Comparison of ENCODE assay signal across 1 cellular context in the genomic region with DNA sequence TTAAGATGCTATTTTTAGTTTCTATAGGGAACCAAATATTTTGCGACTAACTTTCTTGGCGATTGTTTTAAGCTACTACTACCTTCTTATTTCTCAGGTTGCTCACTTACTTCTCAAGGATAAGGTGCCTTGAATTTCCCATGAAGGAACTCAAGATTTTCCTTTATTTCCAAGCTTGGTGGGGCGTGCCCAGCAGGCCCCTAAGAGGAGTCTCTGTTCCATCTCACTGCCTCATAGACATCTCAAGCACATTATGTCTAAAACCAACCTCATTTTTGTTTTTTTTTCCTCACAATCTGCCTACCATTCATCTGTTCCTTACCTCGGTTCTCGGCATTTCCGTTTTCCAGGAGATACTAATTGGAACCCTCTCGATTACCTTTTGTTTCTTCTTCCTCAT.
TF ChIP-seq lines count a peak whose summit lies in the region.

No MANE protein-coding gene starts in this region.

TF ChIP-seq in H1, 55 proteins besides CTCF, POLR2A, EP300 and RAD21 (continued from another document):
- TF ChIP-seq, protein P1, sequence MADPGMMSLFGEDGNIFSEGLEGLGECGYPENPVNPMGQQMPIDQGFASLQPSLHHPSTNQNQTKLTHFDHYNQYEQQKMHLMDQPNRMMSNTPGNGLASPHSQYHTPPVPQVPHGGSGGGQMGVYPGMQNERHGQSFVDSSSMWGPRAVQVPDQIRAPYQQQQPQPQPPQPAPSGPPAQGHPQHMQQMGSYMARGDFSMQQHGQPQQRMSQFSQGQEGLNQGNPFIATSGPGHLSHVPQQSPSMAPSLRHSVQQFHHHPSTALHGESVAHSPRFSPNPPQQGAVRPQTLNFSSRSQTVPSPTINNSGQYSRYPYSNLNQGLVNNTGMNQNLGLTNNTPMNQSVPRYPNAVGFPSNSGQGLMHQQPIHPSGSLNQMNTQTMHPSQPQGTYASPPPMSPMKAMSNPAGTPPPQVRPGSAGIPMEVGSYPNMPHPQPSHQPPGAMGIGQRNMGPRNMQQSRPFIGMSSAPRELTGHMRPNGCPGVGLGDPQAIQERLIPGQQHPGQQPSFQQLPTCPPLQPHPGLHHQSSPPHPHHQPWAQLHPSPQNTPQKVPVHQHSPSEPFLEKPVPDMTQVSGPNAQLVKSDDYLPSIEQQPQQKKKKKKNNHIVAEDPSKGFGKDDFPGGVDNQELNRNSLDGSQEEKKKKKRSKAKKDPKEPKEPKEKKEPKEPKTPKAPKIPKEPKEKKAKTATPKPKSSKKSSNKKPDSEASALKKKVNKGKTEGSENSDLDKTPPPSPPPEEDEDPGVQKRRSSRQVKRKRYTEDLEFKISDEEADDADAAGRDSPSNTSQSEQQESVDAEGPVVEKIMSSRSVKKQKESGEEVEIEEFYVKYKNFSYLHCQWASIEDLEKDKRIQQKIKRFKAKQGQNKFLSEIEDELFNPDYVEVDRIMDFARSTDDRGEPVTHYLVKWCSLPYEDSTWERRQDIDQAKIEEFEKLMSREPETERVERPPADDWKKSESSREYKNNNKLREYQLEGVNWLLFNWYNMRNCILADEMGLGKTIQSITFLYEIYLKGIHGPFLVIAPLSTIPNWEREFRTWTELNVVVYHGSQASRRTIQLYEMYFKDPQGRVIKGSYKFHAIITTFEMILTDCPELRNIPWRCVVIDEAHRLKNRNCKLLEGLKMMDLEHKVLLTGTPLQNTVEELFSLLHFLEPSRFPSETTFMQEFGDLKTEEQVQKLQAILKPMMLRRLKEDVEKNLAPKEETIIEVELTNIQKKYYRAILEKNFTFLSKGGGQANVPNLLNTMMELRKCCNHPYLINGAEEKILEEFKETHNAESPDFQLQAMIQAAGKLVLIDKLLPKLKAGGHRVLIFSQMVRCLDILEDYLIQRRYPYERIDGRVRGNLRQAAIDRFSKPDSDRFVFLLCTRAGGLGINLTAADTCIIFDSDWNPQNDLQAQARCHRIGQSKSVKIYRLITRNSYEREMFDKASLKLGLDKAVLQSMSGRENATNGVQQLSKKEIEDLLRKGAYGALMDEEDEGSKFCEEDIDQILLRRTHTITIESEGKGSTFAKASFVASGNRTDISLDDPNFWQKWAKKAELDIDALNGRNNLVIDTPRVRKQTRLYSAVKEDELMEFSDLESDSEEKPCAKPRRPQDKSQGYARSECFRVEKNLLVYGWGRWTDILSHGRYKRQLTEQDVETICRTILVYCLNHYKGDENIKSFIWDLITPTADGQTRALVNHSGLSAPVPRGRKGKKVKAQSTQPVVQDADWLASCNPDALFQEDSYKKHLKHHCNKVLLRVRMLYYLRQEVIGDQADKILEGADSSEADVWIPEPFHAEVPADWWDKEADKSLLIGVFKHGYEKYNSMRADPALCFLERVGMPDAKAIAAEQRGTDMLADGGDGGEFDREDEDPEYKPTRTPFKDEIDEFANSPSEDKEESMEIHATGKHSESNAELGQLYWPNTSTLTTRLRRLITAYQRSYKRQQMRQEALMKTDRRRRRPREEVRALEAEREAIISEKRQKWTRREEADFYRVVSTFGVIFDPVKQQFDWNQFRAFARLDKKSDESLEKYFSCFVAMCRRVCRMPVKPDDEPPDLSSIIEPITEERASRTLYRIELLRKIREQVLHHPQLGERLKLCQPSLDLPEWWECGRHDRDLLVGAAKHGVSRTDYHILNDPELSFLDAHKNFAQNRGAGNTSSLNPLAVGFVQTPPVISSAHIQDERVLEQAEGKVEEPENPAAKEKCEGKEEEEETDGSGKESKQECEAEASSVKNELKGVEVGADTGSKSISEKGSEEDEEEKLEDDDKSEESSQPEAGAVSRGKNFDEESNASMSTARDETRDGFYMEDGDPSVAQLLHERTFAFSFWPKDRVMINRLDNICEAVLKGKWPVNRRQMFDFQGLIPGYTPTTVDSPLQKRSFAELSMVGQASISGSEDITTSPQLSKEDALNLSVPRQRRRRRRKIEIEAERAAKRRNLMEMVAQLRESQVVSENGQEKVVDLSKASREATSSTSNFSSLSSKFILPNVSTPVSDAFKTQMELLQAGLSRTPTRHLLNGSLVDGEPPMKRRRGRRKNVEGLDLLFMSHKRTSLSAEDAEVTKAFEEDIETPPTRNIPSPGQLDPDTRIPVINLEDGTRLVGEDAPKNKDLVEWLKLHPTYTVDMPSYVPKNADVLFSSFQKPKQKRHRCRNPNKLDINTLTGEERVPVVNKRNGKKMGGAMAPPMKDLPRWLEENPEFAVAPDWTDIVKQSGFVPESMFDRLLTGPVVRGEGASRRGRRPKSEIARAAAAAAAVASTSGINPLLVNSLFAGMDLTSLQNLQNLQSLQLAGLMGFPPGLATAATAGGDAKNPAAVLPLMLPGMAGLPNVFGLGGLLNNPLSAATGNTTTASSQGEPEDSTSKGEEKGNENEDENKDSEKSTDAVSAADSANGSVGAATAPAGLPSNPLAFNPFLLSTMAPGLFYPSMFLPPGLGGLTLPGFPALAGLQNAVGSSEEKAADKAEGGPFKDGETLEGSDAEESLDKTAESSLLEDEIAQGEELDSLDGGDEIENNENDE (IDR thresholded peaks at IDR 0.05; ENCODE audit: insufficient replicate concordance, low read length), result no peak
- TF ChIP-seq PHF8 (conservative IDR thresholded peaks at IDR 0.05; ENCODE audit: low read depth, low read length) (no peak), NANOG (IDR thresholded peaks at IDR 0.05; ENCODE audit: insufficient read depth, low read depth, low read length, poor library complexity, severe bottlenecking) (no peak), CREB1 (IDR thresholded peaks at IDR 0.05) (no peak), SP4 (IDR thresholded peaks at IDR 0.05; ENCODE audit: low read length) (no peak), BRCA1 (IDR thresholded peaks at IDR 0.05; ENCODE audit: low read depth, low read length) (no peak), CBX8 (IDR thresholded peaks at IDR 0.05; ENCODE audit: borderline replicate concordance, low read depth, low read length) (no peak), TEAD4 (IDR thresholded peaks at IDR 0.05; ENCODE audit: low read depth, low read length) (no peak), FOSL1 (IDR thresholded peaks at IDR 0.05; ENCODE audit: insufficient read depth, low read depth, low read length) (no peak), YY1 (IDR thresholded peaks at IDR 0.05; ENCODE audit: low read depth, low read length) (no peak), BCL11A (IDR thresholded peaks at IDR 0.05; ENCODE audit: low read depth in 2 of 2, low read length in 2 of 2) (no peak), HDAC6 (IDR thresholded peaks at IDR 0.05; ENCODE audit: low read depth, low read length) (no peak)
- TF ChIP-seq, protein P2, sequence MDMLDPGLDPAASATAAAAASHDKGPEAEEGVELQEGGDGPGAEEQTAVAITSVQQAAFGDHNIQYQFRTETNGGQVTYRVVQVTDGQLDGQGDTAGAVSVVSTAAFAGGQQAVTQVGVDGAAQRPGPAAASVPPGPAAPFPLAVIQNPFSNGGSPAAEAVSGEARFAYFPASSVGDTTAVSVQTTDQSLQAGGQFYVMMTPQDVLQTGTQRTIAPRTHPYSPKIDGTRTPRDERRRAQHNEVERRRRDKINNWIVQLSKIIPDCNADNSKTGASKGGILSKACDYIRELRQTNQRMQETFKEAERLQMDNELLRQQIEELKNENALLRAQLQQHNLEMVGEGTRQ (IDR thresholded peaks at IDR 0.05; ENCODE audit: low read length), result no peak
